In genomic region chr6:120137492-120137891, GRCh38 we compare ENCODE assay signal across 29 cellular contexts.
"Had no signal": no experiment of that assay in that cellular context is flagged by ENCODE, and none has a peak within 500 bp of the region (broad histone marks: within the 10 kb centered on the region; RNA-seq: fewer than 3 reads in every experiment).

No MANE protein-coding gene starts in this region.

- ATAC-seq: stimulated activated effector memory CD8-positive, alpha-beta T cell treated with anti-CD3 and anti-CD28 coated beads, Interleukin-12 subunit alpha, Interleukin-12 subunit beta, amount 100 ng/mL, for 72 hours; stimulated activated memory B cell treated with anti-CD40 and anti-IgM and Interleukin-4, amounts not matched to agents 10 μg/mL and 1 μg/mL and 100 μg/mL, for 72 hours; stimulated activated naive B cell treated with anti-CD40 and anti-IgM and Interleukin-4, amounts not matched to agents 10 μg/mL and 1 μg/mL and 100 μg/mL, for 72 hours; stimulated activated naive CD8-positive, alpha-beta T cell treated with anti-CD3 and anti-CD28 coated beads, Interleukin-15, amount 100 ng/mL, for 72 hours; stimulated activated naive CD8-positive, alpha-beta T cell treated with anti-CD3 and anti-CD28 coated beads, Interleukin-15, Interleukin-2, amounts not matched to agents 100 U/mL and 50 U/mL, for 24 hours; upper lobe of right lung had no signal

- H3K27ac ChIP-seq: stomach, suprapubic skin, testis, thoracic aorta, thyroid gland, tibial artery, tibial nerve, transverse colon, upper lobe of left lung, upper lobe of right lung, uterus, vagina had no signal

- H3K4me3 Mint-ChIP-seq: stimulated activated effector memory CD8-positive, alpha-beta T cell treated with anti-CD3 and anti-CD28 coated beads, Interleukin-12 subunit alpha, Interleukin-12 subunit beta, amount 100 ng/mL, for 72 hours; stimulated activated memory B cell treated with anti-CD40 and anti-IgM and Interleukin-4, amounts not matched to agents 10 μg/mL and 1 μg/mL and 100 μg/mL, for 72 hours; stimulated activated naive B cell treated with anti-CD40 and anti-IgM and Interleukin-4, amounts not matched to agents 10 μg/mL and 1 μg/mL and 100 μg/mL, for 72 hours; stimulated activated naive CD8-positive, alpha-beta T cell treated with anti-CD3 and anti-CD28 coated beads, Interleukin-15, amount 100 ng/mL, for 72 hours; stimulated activated naive CD8-positive, alpha-beta T cell treated with anti-CD3 and anti-CD28 coated beads, Interleukin-15, Interleukin-2, amounts not matched to agents 100 ng/mL and 50 ng/mL, for 24 hours; type B pancreatic cell had no signal

- H3K27me3 Mint-ChIP-seq: stimulated activated memory B cell treated with anti-CD40 and anti-IgM and Interleukin-4, amounts not matched to agents 10 μg/mL and 1 μg/mL and 100 μg/mL, for 72 hours; stimulated activated naive B cell treated with anti-CD40 and anti-IgM and Interleukin-4, amounts not matched to agents 10 μg/mL and 1 μg/mL and 100 μg/mL, for 72 hours; stimulated activated naive CD8-positive, alpha-beta T cell treated with anti-CD3 and anti-CD28 coated beads, Interleukin-15, amount 100 ng/mL, for 72 hours; stimulated activated naive CD8-positive, alpha-beta T cell treated with anti-CD3 and anti-CD28 coated beads, Interleukin-15, Interleukin-2, amounts not matched to agents 100 ng/mL and 50 ng/mL, for 24 hours; type B pancreatic cell had no signal

- H3K36me3 ChIP-seq: stomach, suprapubic skin, thoracic aorta, thyroid gland, tibial artery, tibial nerve, transverse colon, upper lobe of left lung, upper lobe of right lung, uterus, vagina had no signal

- FAIRE-seq: urothelium cell line had no signal

- DNase-seq: stimulated activated CD4-positive, alpha-beta T cell treated with anti-CD3 and anti-CD28 coated beads, Interleukin-2, amount 100 ng/mL, for 48 hours; stimulated activated CD4-positive, alpha-beta T cell treated with anti-CD3 and anti-CD28 coated beads, Interleukin-4, amount 100 ng/mL, for 1 hour; stimulated activated CD4-positive, alpha-beta T cell treated with anti-CD3 and anti-CD28 coated beads, Interleukin-4, amount 100 ng/mL, for 24 hours; stimulated activated CD4-positive, alpha-beta T cell treated with anti-CD3 and anti-CD28 coated beads, Interleukin-4, amount 100 ng/mL, for 4 hours; stimulated activated CD8-positive, alpha-beta memory T cell treated with anti-CD3 and anti-CD28 coated beads, Interleukin-4, amount 100 ng/mL, for 48 hours; stimulated activated naive B cell treated with anti-CD40 and anti-IgM and Interleukin-4, amounts not matched to agents 10 μg/mL and 1 μg/mL and 100 μg/mL, for 72 hours; stimulated activated naive CD4-positive, alpha-beta T cell; stimulated activated naive CD4-positive, alpha-beta T cell treated with Interleukin-2 at 50 U/mL for 16 hours; stimulated activated naive CD8-positive, alpha-beta T cell treated with anti-CD3 and anti-CD28 coated beads, Interleukin-15, amount 100 ng/mL, for 72 hours; stimulated activated naive CD8-positive, alpha-beta T cell treated with anti-CD3 and anti-CD28 coated beads, Interleukin-15, Interleukin-2, amounts not matched to agents 100 U/mL and 50 U/mL, for 24 hours; stomach; substantia nigra; testis; thyroid gland; tibial artery; transverse colon; trophoblast cell; upper lobe of left lung; upper lobe of right lung; uterus had no signal

- H3K36me3 Mint-ChIP-seq: stimulated activated effector memory CD8-positive, alpha-beta T cell treated with anti-CD3 and anti-CD28 coated beads, Interleukin-12 subunit alpha, Interleukin-12 subunit beta, amount 100 ng/mL, for 72 hours; stimulated activated memory B cell treated with anti-CD40 and anti-IgM and Interleukin-4, amounts not matched to agents 10 μg/mL and 1 μg/mL and 100 μg/mL, for 72 hours; stimulated activated naive B cell treated with anti-CD40 and anti-IgM and Interleukin-4, amounts not matched to agents 10 μg/mL and 1 μg/mL and 100 μg/mL, for 72 hours; type B pancreatic cell had no signal

- H3K9me3 Mint-ChIP-seq: stimulated activated effector memory CD8-positive, alpha-beta T cell treated with anti-CD3 and anti-CD28 coated beads, Interleukin-12 subunit alpha, Interleukin-12 subunit beta, amount 100 ng/mL, for 72 hours; stimulated activated memory B cell treated with anti-CD40 and anti-IgM and Interleukin-4, amounts not matched to agents 10 μg/mL and 1 μg/mL and 100 μg/mL, for 72 hours; stimulated activated naive CD8-positive, alpha-beta T cell treated with anti-CD3 and anti-CD28 coated beads, Interleukin-15, amount 100 ng/mL, for 72 hours; stimulated activated naive CD8-positive, alpha-beta T cell treated with anti-CD3 and anti-CD28 coated beads, Interleukin-15, Interleukin-2, amounts not matched to agents 100 ng/mL and 50 ng/mL, for 24 hours; type B pancreatic cell had no signal

- H3K27me3 ChIP-seq: stomach, suprapubic skin, testis, thyroid gland, tibial artery, tibial nerve, transverse colon, upper lobe of left lung, upper lobe of right lung, uterus, vagina had no signal

- H3K9me3 ChIP-seq: stomach, suprapubic skin, testis, thoracic aorta, thyroid gland, tibial artery, tibial nerve, transverse colon, upper lobe of left lung, upper lobe of right lung, uterus, vagina had no signal

- H3K4me1 ChIP-seq: stomach, suprapubic skin, testis, thyroid gland, tibial artery, tibial nerve, transverse colon, upper lobe of left lung, upper lobe of right lung, uterus, vagina had no signal

- H3K4me1 Mint-ChIP-seq: stimulated activated effector memory CD8-positive, alpha-beta T cell treated with anti-CD3 and anti-CD28 coated beads, Interleukin-12 subunit alpha, Interleukin-12 subunit beta, amount 100 ng/mL, for 72 hours; stimulated activated memory B cell treated with anti-CD40 and anti-IgM and Interleukin-4, amounts not matched to agents 10 μg/mL and 1 μg/mL and 100 μg/mL, for 72 hours; stimulated activated naive CD8-positive, alpha-beta T cell treated with anti-CD3 and anti-CD28 coated beads, Interleukin-15, amount 100 ng/mL, for 72 hours had no signal

- H3K4me3 ChIP-seq: stomach, suprapubic skin, testis, thoracic aorta, thyroid gland, tibial artery, tibial nerve, transverse colon, upper lobe of left lung, upper lobe of right lung, uterus, vagina had no signal

- H3K27ac Mint-ChIP-seq: stimulated activated effector memory CD8-positive, alpha-beta T cell treated with anti-CD3 and anti-CD28 coated beads, Interleukin-12 subunit alpha, Interleukin-12 subunit beta, amount 100 ng/mL, for 72 hours; stimulated activated memory B cell treated with anti-CD40 and anti-IgM and Interleukin-4, amounts not matched to agents 10 μg/mL and 1 μg/mL and 100 μg/mL, for 72 hours; stimulated activated naive B cell treated with anti-CD40 and anti-IgM and Interleukin-4, amounts not matched to agents 10 μg/mL and 1 μg/mL and 100 μg/mL, for 72 hours; stimulated activated naive CD8-positive, alpha-beta T cell treated with anti-CD3 and anti-CD28 coated beads, Interleukin-15, amount 100 ng/mL, for 72 hours; stimulated activated naive CD8-positive, alpha-beta T cell treated with anti-CD3 and anti-CD28 coated beads, Interleukin-15, Interleukin-2, amounts not matched to agents 100 ng/mL and 50 ng/mL, for 24 hours; type B pancreatic cell had no signal
